23 cellular contexts compared by ENCODE assay signal in the genomic region with DNA sequence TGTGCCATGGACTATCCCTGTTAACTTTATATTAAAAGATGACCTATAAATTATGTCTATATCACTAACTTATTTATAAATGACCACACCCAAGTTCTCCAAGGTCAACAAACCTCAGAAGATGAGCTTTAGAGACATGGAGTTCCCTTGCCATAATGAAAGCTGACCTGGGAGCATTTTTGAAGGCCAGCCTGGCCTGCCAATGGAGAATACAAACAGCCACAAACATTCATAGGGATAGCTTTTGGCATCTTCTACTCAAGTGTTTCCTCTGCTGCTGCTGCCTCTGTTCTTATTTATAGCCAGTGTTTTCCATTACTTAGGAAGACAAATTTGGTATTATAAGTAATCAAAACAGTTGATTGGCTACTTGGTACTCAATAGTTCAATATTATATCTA.
"Had no signal": no experiment of that assay in that cellular context is flagged by ENCODE, and none has a peak within 500 bp of the region (broad histone marks: within the 10 kb centered on the region; RNA-seq: fewer than 3 reads in every experiment).

No MANE protein-coding gene starts in this region.

- H3K9me3 ChIP-seq: colonic mucosa, esophagus muscularis mucosa, esophagus squamous epithelium, gastroesophageal sphincter had no signal

- ATAC-seq: effector memory CD8-positive, alpha-beta T cell; esophagus mucosa; foreskin keratinocyte; gastroesophageal sphincter; heart left ventricle; heart right ventricle had no signal

- H3K4me1 ChIP-seq: colonic mucosa, esophagus muscularis mucosa, esophagus squamous epithelium, foreskin keratinocyte, gastroesophageal sphincter, heart left ventricle, heart right ventricle had no signal

- H3K27me3 ChIP-seq: colonic mucosa, dorsolateral prefrontal cortex, esophagus muscularis mucosa, esophagus squamous epithelium, foreskin keratinocyte, gastroesophageal sphincter, heart left ventricle, heart right ventricle had no signal

- DNase-seq: colonic mucosa; cortex of kidney; dermis blood vessel endothelial cell; dorsolateral prefrontal cortex; effector CD4-positive, alpha-beta T cell; effector CD8-positive, alpha-beta T cell; effector memory CD4-positive, alpha-beta T cell; effector memory CD8-positive, alpha-beta T cell; endodermal cell; erythroblast; esophagus squamous epithelium; foreskin fibroblast; foreskin keratinocyte; foreskin melanocyte; glutamatergic neuron; head of caudate nucleus; heart left ventricle; heart right ventricle had no signal

- H3K36me3 ChIP-seq: colonic mucosa, esophagus muscularis mucosa, esophagus squamous epithelium, gastroesophageal sphincter, heart left ventricle, heart right ventricle had no signal

- H3K27ac ChIP-seq: colonic mucosa, coronary artery, dorsolateral prefrontal cortex, epithelial cell of prostate, esophagus muscularis mucosa, esophagus squamous epithelium, foreskin keratinocyte, gastroesophageal sphincter, heart left ventricle, heart right ventricle had no signal

- H3K4me3 ChIP-seq: colonic mucosa, coronary artery, dorsolateral prefrontal cortex, esophagus muscularis mucosa, esophagus squamous epithelium, gastroesophageal sphincter, heart left ventricle, heart right ventricle had no signal
